In the genomic region with DNA sequence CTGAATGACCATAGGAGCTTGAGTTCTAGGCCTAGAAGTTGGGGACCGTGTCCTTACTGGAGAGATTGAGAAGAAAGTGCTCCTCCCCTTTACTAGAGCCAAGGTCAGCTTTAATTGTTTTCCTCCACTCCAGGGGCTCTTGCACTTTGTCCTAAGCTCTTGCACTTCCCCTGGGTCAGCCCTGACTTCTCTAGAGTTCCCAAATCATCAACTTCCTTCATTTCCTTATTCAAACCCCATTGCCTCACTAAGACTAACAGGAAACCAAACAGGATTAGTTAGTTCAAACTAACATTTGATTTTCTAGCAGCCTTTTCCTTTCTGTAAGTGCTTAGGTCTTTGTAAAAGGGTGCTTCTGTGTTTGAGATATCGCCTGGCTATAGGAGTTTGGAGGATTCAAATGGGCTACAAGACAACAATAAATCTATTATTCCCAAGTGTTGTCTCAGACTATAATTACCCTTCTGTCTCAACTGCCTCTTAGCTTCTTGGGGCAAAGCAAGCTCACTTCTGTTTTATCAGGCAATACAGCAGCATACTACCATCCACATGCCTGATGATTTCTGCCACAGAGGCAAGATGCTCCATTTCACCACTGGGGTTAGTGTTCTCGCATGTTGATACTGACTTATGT, we compare ENCODE assay signal across 18 cellular contexts. TPM values are rescaled to one million over a fixed set of nuclear protein-coding genes. Genes with fewer than 3 reads are reported as not detected.
DNase-seq lines count a peak whose midpoint lies in the region; ATAC-seq and TF ChIP-seq lines count a peak whose summit lies in the region.
"Had no signal": no experiment of that assay in that cellular context is flagged by ENCODE, and none has a peak within 500 bp of the region (broad histone marks: within the 10 kb centered on the region; RNA-seq: fewer than 3 reads in every experiment).

No MANE protein-coding gene starts in this region.

- WGBS in mesenchymal stem cell = 88% methylated on average over 3 of the region's 3 CpGs

- H4K20me1 ChIP-seq in Loucy (ENCODE audit: insufficient read depth, low read length, poor library complexity, severe bottlenecking) (no peaks in the 10 kb centered on the region), OCI-LY7 (ENCODE audit: insufficient read depth, low read length) (no peaks in the 10 kb centered on the region)

- H3K9me3 ChIP-seq in Loucy (ENCODE audit: insufficient read depth, low read depth, low read length) (no peaks in the 10 kb centered on the region), mesenchymal stem cell (ENCODE audit: control insufficient read depth, low read length) (no peaks in the 10 kb centered on the region), OCI-LY7 (ENCODE audit: low read length) (no peaks in the 10 kb centered on the region)
- H3K9me3 ChIP-seq: esophagus squamous epithelium, uterus had no signal

- H2AK5ac ChIP-seq in mesenchymal stem cell (ENCODE audit: low read length, severe bottlenecking) = no peak overlapping the region

- H2BK120ac ChIP-seq in mesenchymal stem cell (ENCODE audit: low read depth, low read length) = no peak overlapping the region

- no peak overlapping the region for H4K8ac ChIP-seq in mesenchymal stem cell (ENCODE audit: low read length)

- no peaks in the 10 kb centered on the region for H3K79me1 ChIP-seq in mesenchymal stem cell (replicated peaks; ENCODE audit: low read length, poor library complexity, severe bottlenecking)

- H2BK15ac ChIP-seq in mesenchymal stem cell (ENCODE audit: low read depth, poor library complexity, severe bottlenecking) = no peak overlapping the region

- peak; percentile 29 for DNase-seq in Ammon's horn (ENCODE audit: low spot score)
- peak; percentile 64 for DNase-seq in epidermal melanocyte (ENCODE audit: insufficient read length, low spot score)
- peak; percentile 8 for DNase-seq in mesenchymal stem cell
- DNase-seq in GM13977 (ENCODE audit: low spot score) = no peak
- DNase-seq in OCI-LY7 (ENCODE audit: low spot score) = no peak
- no peak for DNase-seq in NCI-H748 treated with DMSO at 0.1 percent for 48 hours (lab: John Stamatoyannopoulos, UW)
- DNase-seq: COR-L47; esophagus squamous epithelium; head of caudate nucleus; KG1; NCI-H1417 treated with DMSO at 0.1 percent for 48 hours; NCI-H226; NK-92 treated with Interleukin-12 subunit alpha and Interleukin-12 subunit beta, amount 100 ng/mL, for 24 hours; stimulated activated CD4-positive, alpha-beta T cell treated with anti-CD3 and anti-CD28 coated beads, Interleukin-2, amount 100 ng/mL, for 48 hours; uterus had no signal

- in situ Hi-C loops in GM13977 (cut with MboI; ENCODE audit: low pct_unique_long_range_greater_than_20kb, low sequenced_read_pairs, unreplicated experiment) = no loop called here

- CTCF ChIA-PET in OCI-LY7 (lab: Charles Lee; ENCODE audit: unreplicated experiment) = no interaction called here

- H3K4me1 ChIP-seq in Loucy (ENCODE audit: insufficient read depth, low read length, poor library complexity, severe bottlenecking) (peaks cover 30% of the 10 kb centered on the region), mesenchymal stem cell (ENCODE audit: control insufficient read depth, insufficient read depth, low read depth, low read length) (no peaks in the 10 kb centered on the region), OCI-LY7 (ENCODE audit: insufficient read depth, low read length, poor library complexity, severe bottlenecking) (no peaks in the 10 kb centered on the region)
- H3K4me1 ChIP-seq: uterus had no signal

- no peak overlapping the region for H4K91ac ChIP-seq in mesenchymal stem cell (ENCODE audit: low read length)

- H3K23ac ChIP-seq in mesenchymal stem cell (ENCODE audit: low read length in 2 of 2) = no peak overlapping the region

- intact Hi-C loops in OCI-LY7 (cut with micrococcal nuclease; ENCODE audit: unreplicated experiment) = no loop called here

- H3K9me2 ChIP-seq in Loucy (replicated peaks; ENCODE audit: low read depth, low read length) (no peaks in the 10 kb centered on the region), OCI-LY7 (ENCODE audit: insufficient read depth, low read length) (no peaks in the 10 kb centered on the region)

- no peak overlapping the region for H3K18ac ChIP-seq in mesenchymal stem cell (ENCODE audit: low read depth in 1 of 2, low read length in 2 of 2)

- TF ChIP-seq CTCF in Loucy (conservative IDR thresholded peaks at IDR 0.05; ENCODE audit: low read length) (no peak), GM13977 (IDR thresholded peaks at IDR 0.05; ENCODE audit: extremely low read depth, insufficient read depth, missing control alignments) (no peak), OCI-LY7 (conservative IDR thresholded peaks at IDR 0.05; ENCODE audit: low read length) (no peak)

- H3K36me3 ChIP-seq in Loucy (ENCODE audit: insufficient read depth, low read length) = no peaks in the 10 kb centered on the region
- H3K36me3 ChIP-seq in mesenchymal stem cell (ENCODE audit: control insufficient read depth in 1 of 2, insufficient read depth in 2 of 2, low read depth in 1 of 2, low read length in 2 of 2) = no peaks in the 10 kb centered on the region
- H3K36me3 ChIP-seq in OCI-LY7 (ENCODE audit: insufficient read depth, low read length) = no peaks in the 10 kb centered on the region
- H3K36me3 ChIP-seq: cardiac muscle cell, esophagus squamous epithelium, uterus had no signal

- H3K4me3 ChIP-seq in Loucy (ENCODE audit: low read length, poor library complexity, severe bottlenecking) (no peak overlapping the region), mesenchymal stem cell (ENCODE audit: insufficient read depth in 1 of 2, low read depth in 1 of 2, low read length in 2 of 2) (no peak overlapping the region), OCI-LY7 (ENCODE audit: low read depth, low read length, poor library complexity, severe bottlenecking) (no peak overlapping the region)
- H3K4me3 ChIP-seq: cardiac muscle cell, esophagus squamous epithelium, uterus had no signal

- no peak overlapping the region for H3K9ac ChIP-seq in Loucy (ENCODE audit: low read depth, low read length, poor library complexity, severe bottlenecking)
- H3K9ac ChIP-seq in mesenchymal stem cell (ENCODE audit: low read length) = no peak overlapping the region

- no peaks in the 10 kb centered on the region for H3K27me3 ChIP-seq in Loucy (ENCODE audit: insufficient read depth, low read length, poor library complexity, severe bottlenecking)
- H3K27me3 ChIP-seq in mesenchymal stem cell (ENCODE audit: control insufficient read depth in 1 of 2, insufficient read depth in 1 of 2, low read length in 2 of 2) = peaks cover 19 to 32% of the 10 kb centered on the region in 2 experiments
- H3K27me3 ChIP-seq: uterus had no signal

- BruUV-seq in OCI-LY7 (replicated peaks; lab: Mats Ljungman, UMichigan) = no TSS peak

- H3F3A ChIP-seq in Loucy (ENCODE audit: low read depth) = no peaks in the 10 kb centered on the region

- H3K4me2 ChIP-seq in Loucy (ENCODE audit: low read depth, low read length, poor library complexity, severe bottlenecking) (peak overlapping the region; percentile 26), mesenchymal stem cell (ENCODE audit: low read length, poor library complexity, severe bottlenecking) (no peak overlapping the region), OCI-LY7 (ENCODE audit: low read length) (no peak overlapping the region)

- H3K27ac ChIP-seq in mesenchymal stem cell (ENCODE audit: low read length, poor library complexity, severe bottlenecking) = no peak overlapping the region
- no peak overlapping the region for H3K27ac ChIP-seq in OCI-LY7 (ENCODE audit: low read depth, low read length, poor library complexity, severe bottlenecking)
- H3K27ac ChIP-seq: cardiac muscle cell, esophagus squamous epithelium had no signal

- no peak overlapping the region for H2BK5ac ChIP-seq in mesenchymal stem cell (ENCODE audit: low read depth, low read length, poor library complexity, severe bottlenecking)

- H2BK12ac ChIP-seq in mesenchymal stem cell (ENCODE audit: low read length in 2 of 2) = no peak overlapping the region

- POLR2A ChIA-PET in OCI-LY7 (lab: Charles Lee) = interaction anchor here (0.8 kb wide), 1 partner anchor 16 kb away, joined by 4 read pairs; no protein-coding TSS in a partner anchor

- ATAC-seq in GM18907 (IDR thresholded peaks at IDR 0.05; ENCODE audit: unreplicated experiment) = no peak

- H3K79me2 ChIP-seq in Loucy (ENCODE audit: insufficient read depth, low read length) (no peaks in the 10 kb centered on the region), OCI-LY7 (ENCODE audit: insufficient read depth, low read depth, low read length) (no peaks in the 10 kb centered on the region)

- H3K14ac ChIP-seq in mesenchymal stem cell (ENCODE audit: low read length in 2 of 2) = no peak overlapping the region

- peak overlapping the region; percentile 49; the same call in 1 of the 2 replicates for H2AFZ ChIP-seq in Loucy (ENCODE audit: low read length)
- H2AFZ ChIP-seq in mesenchymal stem cell (ENCODE audit: low read depth, low read length) = no peak overlapping the region
- no peak overlapping the region for H2AFZ ChIP-seq in OCI-LY7 (ENCODE audit: low read length)

- no peak overlapping the region for H3K4ac ChIP-seq in mesenchymal stem cell (ENCODE audit: low read depth in 1 of 2, low read length in 2 of 2)

RNA-seq across cellular contexts. Expression of a gene that starts 12.8 kb away (rescaled TPM):
- 24.9 TPM for polyA plus RNA-seq in mesenchymal stem cell (2013, experiment 1 of 2)
- polyA plus RNA-seq in mesenchymal stem cell (2013, experiment 2 of 2) = 26.0 TPM
- total RNA-seq in OCI-LY7 (2014; rRNA removed; shearing (Covaris generic)) = 9.8 and 10.9 TPM in 2 replicates
- total RNA-seq in OCI-LY7 (2022) = 24.0 and 28.0 TPM in 2 replicates

Comparison
In these comparisons a context has a peak if more than half of its experiments do, and no peak if none do; other contexts are left out.
1. DNase-seq: peak in Ammon's horn (single experiment), epidermal melanocyte (single experiment) and mesenchymal stem cell (single experiment); none in GM13977 (single experiment), OCI-LY7 (single experiment) and NCI-H748 treated with DMSO at 0.1 percent for 48 hours (single experiment).